In genomic region chr4:142092941-142093340, GRCh38 we compare ENCODE assay signal across 23 cellular contexts.
"Had no signal": no experiment of that assay in that cellular context is flagged by ENCODE, and none has a peak within 500 bp of the region (broad histone marks: within the 10 kb centered on the region; RNA-seq: fewer than 3 reads in every experiment).

No MANE protein-coding gene starts in this region.

- H3K9me3 ChIP-seq: esophagus squamous epithelium, gastroesophageal sphincter, heart left ventricle, neutrophil, pancreas, psoas muscle, tibial artery, uterus had no signal

- H3K4me1 ChIP-seq: pancreas, psoas muscle, uterus had no signal

- H3K27ac Mint-ChIP-seq: activated naive CD4-positive, alpha-beta T cell treated with anti-CD3 and anti-CD28 coated beads, Interleukin-2, amount 10 ng/mL, durations not matched to agents 7 days and 5 days; effector memory CD8-positive, alpha-beta T cell; memory B cell; nephron; WTC11 had no signal

- DNase-seq: activated CD4-positive, alpha-beta T cell treated with anti-CD3 and anti-CD28 coated beads, Interleukin-2, amount 50 U/mL, for 4 hours; activated effector memory CD4-positive, alpha-beta T cell treated with anti-CD3 and anti-CD28 coated beads, Interleukin-2, amount 50 U/mL, for 16 hours; activated naive CD4-positive, alpha-beta T cell treated with anti-CD3 and anti-CD28 coated beads, Interleukin-2, amount 10 ng/mL, durations not matched to agents 7 days and 5 days; dorsolateral prefrontal cortex; effector memory CD8-positive, alpha-beta T cell; esophagus squamous epithelium; heart left ventricle; left colon; pancreas; psoas muscle; right cardiac atrium; stimulated activated CD4-positive, alpha-beta T cell treated with anti-CD3 and anti-CD28 coated beads, Interleukin-12 subunit alpha, Interleukin-12 subunit beta, amount 100 ng/mL, for 4 hours; stimulated activated CD4-positive, alpha-beta T cell treated with anti-CD3 and anti-CD28 coated beads, Interleukin-4, amount 100 ng/mL, for 4 hours; stimulated activated naive CD8-positive, alpha-beta T cell treated with anti-CD3 and anti-CD28 coated beads, Interleukin-15, amount 100 ng/mL, for 72 hours; T-helper 9 cell; tibial artery; uterus had no signal

- H3K9me3 Mint-ChIP-seq: activated naive CD4-positive, alpha-beta T cell treated with anti-CD3 and anti-CD28 coated beads, Interleukin-2, amount 10 ng/mL, durations not matched to agents 7 days and 5 days; central memory CD8-positive, alpha-beta T cell; effector memory CD8-positive, alpha-beta T cell; nephron; stimulated activated naive CD8-positive, alpha-beta T cell treated with anti-CD3 and anti-CD28 coated beads, Interleukin-15, amount 100 ng/mL, for 72 hours; WTC11 had no signal

- H3K27ac ChIP-seq: dorsolateral prefrontal cortex, neutrophil, pancreas, psoas muscle, uterus had no signal

- H3K36me3 Mint-ChIP-seq: memory B cell, WTC11 had no signal

- H3K27me3 Mint-ChIP-seq: activated naive CD4-positive, alpha-beta T cell treated with anti-CD3 and anti-CD28 coated beads, Interleukin-2, amount 10 ng/mL, durations not matched to agents 7 days and 5 days; central memory CD8-positive, alpha-beta T cell; effector memory CD8-positive, alpha-beta T cell; memory B cell; stimulated activated naive CD8-positive, alpha-beta T cell treated with anti-CD3 and anti-CD28 coated beads, Interleukin-15, amount 100 ng/mL, for 72 hours had no signal

- H3K4me3 Mint-ChIP-seq: activated naive CD4-positive, alpha-beta T cell treated with anti-CD3 and anti-CD28 coated beads, Interleukin-2, amount 10 ng/mL, durations not matched to agents 7 days and 5 days; central memory CD8-positive, alpha-beta T cell; effector memory CD8-positive, alpha-beta T cell; memory B cell; nephron; stimulated activated naive CD8-positive, alpha-beta T cell treated with anti-CD3 and anti-CD28 coated beads, Interleukin-15, amount 100 ng/mL, for 72 hours; WTC11 had no signal

- H3K36me3 ChIP-seq: esophagus squamous epithelium, gastroesophageal sphincter, neutrophil, pancreas, tibial artery, uterus had no signal

- H3K27me3 ChIP-seq: dorsolateral prefrontal cortex, esophagus squamous epithelium, gastroesophageal sphincter, heart left ventricle, neutrophil, pancreas, tibial artery, uterus had no signal

- H3K4me3 ChIP-seq: dorsolateral prefrontal cortex, esophagus squamous epithelium, gastroesophageal sphincter, heart left ventricle, pancreas, psoas muscle, tibial artery, uterus had no signal

- H3K4me1 Mint-ChIP-seq: activated naive CD4-positive, alpha-beta T cell treated with anti-CD3 and anti-CD28 coated beads, Interleukin-2, amount 10 ng/mL, durations not matched to agents 7 days and 5 days; central memory CD8-positive, alpha-beta T cell; memory B cell; stimulated activated naive CD8-positive, alpha-beta T cell treated with anti-CD3 and anti-CD28 coated beads, Interleukin-15, amount 100 ng/mL, for 72 hours; WTC11 had no signal
